In the genomic region with DNA sequence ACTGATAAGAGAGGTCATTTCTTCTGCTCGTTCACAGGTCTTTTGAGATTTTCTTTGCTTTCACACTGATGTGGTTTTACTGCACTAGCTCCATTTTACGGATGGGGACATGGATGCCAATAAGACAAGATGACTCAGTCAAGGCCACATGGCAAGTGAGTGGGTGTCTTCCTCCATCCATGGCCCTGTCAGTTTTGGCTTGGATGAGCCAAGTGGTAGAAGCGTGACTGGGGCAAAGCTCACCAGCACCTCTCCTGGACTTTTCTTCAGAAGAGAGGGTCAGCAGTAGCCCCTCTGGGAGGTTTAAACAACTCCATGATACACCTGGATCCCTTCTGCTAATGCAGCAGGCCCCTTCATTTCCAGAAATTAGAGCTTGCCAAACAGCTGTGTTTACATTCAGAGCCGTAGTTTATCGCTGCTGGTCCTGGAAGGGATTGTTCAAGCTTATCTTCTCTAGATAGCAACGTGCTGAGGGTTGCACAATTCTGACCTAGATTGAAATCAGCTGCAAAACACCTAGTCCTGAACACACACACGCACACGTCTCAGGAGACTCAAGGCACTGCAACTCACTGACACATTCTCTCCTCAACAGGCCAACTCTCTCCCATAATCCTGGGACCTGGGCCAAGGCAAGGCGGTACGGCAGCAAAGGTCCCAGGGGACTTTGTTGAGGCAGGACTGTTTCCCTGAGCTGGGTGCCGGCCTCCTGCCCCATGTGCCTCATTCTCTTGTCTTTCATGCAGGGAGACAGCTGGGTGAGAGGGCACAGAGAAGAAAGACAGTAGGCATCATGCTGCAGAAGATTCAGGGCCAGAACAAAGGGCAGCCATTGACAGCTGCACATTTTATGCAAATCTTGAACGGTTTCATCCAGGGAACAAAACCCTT, we compare ENCODE assay signal across 1 cellular context.
TF ChIP-seq lines count a peak whose summit lies in the region.

No MANE protein-coding gene starts in this region.

TF ChIP-seq in K562, 482 proteins besides CTCF, POLR2A, EP300 and RAD21 (continued from another document and continues in another):
- TF ChIP-seq, protein P1, sequence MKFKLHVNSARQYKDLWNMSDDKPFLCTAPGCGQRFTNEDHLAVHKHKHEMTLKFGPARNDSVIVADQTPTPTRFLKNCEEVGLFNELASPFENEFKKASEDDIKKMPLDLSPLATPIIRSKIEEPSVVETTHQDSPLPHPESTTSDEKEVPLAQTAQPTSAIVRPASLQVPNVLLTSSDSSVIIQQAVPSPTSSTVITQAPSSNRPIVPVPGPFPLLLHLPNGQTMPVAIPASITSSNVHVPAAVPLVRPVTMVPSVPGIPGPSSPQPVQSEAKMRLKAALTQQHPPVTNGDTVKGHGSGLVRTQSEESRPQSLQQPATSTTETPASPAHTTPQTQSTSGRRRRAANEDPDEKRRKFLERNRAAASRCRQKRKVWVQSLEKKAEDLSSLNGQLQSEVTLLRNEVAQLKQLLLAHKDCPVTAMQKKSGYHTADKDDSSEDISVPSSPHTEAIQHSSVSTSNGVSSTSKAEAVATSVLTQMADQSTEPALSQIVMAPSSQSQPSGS (CRISPR knock-in tag; IDR thresholded peaks at IDR 0.05): no peak
- no peak for TF ChIP-seq ERF (CRISPR knock-in tag; IDR thresholded peaks at IDR 0.05)
- TF ChIP-seq, protein P2, sequence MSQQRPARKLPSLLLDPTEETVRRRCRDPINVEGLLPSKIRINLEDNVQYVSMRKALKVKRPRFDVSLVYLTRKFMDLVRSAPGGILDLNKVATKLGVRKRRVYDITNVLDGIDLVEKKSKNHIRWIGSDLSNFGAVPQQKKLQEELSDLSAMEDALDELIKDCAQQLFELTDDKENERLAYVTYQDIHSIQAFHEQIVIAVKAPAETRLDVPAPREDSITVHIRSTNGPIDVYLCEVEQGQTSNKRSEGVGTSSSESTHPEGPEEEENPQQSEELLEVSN (IDR thresholded peaks at IDR 0.05; ENCODE audit: borderline replicate concordance in 1 of 2, extremely low read depth in 1 of 2, insufficient read depth in 1 of 2, insufficient read length in 1 of 2, low read depth in 1 of 2, low read length in 1 of 2, poor library complexity in 1 of 2, severe bottlenecking in 1 of 2): no peak
- no peak for TF ChIP-seq XRCC3 (IDR thresholded peaks at IDR 0.05)
- TF ChIP-seq CHD2 (IDR thresholded peaks at IDR 0.05; ENCODE audit: low read depth, low read length): no peak
- TF ChIP-seq, protein P3, sequence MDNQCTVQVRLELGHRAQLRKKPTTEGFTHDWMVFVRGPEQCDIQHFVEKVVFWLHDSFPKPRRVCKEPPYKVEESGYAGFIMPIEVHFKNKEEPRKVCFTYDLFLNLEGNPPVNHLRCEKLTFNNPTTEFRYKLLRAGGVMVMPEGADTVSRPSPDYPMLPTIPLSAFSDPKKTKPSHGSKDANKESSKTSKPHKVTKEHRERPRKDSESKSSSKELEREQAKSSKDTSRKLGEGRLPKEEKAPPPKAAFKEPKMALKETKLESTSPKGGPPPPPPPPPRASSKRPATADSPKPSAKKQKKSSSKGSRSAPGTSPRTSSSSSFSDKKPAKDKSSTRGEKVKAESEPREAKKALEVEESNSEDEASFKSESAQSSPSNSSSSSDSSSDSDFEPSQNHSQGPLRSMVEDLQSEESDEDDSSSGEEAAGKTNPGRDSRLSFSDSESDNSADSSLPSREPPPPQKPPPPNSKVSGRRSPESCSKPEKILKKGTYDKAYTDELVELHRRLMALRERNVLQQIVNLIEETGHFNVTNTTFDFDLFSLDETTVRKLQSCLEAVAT (IDR thresholded peaks at IDR 0.05): no peak
- TF ChIP-seq ZNF224 (CRISPR knock-in tag; IDR thresholded peaks at IDR 0.05): no peak
- no peak for TF ChIP-seq TAF1 (IDR thresholded peaks at IDR 0.05; ENCODE audit: control insufficient read depth, extremely low read depth, insufficient read depth, low read length, severe bottlenecking)
- TF ChIP-seq GATA2 (CRISPR knock-in tag; IDR thresholded peaks at IDR 0.05): peak; percentile 74
- TF ChIP-seq TBL1XR1 (IDR thresholded peaks at IDR 0.05; ENCODE audit: low read length in 2 of 2): peak in 1 of 2 experiments; percentile 66; a peak in 1 of 4 replicates
- TF ChIP-seq NEUROD1 (IDR thresholded peaks at IDR 0.05; ENCODE audit: borderline replicate concordance, low read depth, low read length, partially characterized antibody): no peak
- TF ChIP-seq GABPA (tag; conservative IDR thresholded peaks at IDR 0.05; ENCODE audit: low read depth): no peak
- no peak for TF ChIP-seq SIX5 (IDR thresholded peaks at IDR 0.05; ENCODE audit: borderline replicate concordance in 1 of 2, insufficient read depth in 1 of 2, low read depth in 1 of 2, low read length in 2 of 2)
- peak; percentile 67; the same call in 1 of the 2 replicates for TF ChIP-seq STAT5A (IDR thresholded peaks at IDR 0.05; ENCODE audit: borderline replicate concordance, low read length)
- no peak for TF ChIP-seq SRSF9 (IDR thresholded peaks at IDR 0.05; ENCODE audit: borderline replicate concordance, low read depth, low read length)
- no peak for TF ChIP-seq NUFIP1 (IDR thresholded peaks at IDR 0.05; ENCODE audit: partially characterized antibody)
- TF ChIP-seq EWSR1 (IDR thresholded peaks at IDR 0.05; ENCODE audit: borderline replicate concordance, low read depth, partially characterized antibody): no peak
- TF ChIP-seq BCOR (IDR thresholded peaks at IDR 0.05): peak; percentile 58; the same call in 1 of the 2 replicates
- TF ChIP-seq RFX5 (IDR thresholded peaks at IDR 0.05; ENCODE audit: low read depth, low read length): no peak
- no peak for TF ChIP-seq ZNF695 (CRISPR knock-in tag; IDR thresholded peaks at IDR 0.05)
- TF ChIP-seq GABPB1 (CRISPR knock-in tag; IDR thresholded peaks at IDR 0.05): no peak
- no peak for TF ChIP-seq IFI16 (CRISPR knock-in tag; IDR thresholded peaks at IDR 0.05)
- TF ChIP-seq, protein P4, sequence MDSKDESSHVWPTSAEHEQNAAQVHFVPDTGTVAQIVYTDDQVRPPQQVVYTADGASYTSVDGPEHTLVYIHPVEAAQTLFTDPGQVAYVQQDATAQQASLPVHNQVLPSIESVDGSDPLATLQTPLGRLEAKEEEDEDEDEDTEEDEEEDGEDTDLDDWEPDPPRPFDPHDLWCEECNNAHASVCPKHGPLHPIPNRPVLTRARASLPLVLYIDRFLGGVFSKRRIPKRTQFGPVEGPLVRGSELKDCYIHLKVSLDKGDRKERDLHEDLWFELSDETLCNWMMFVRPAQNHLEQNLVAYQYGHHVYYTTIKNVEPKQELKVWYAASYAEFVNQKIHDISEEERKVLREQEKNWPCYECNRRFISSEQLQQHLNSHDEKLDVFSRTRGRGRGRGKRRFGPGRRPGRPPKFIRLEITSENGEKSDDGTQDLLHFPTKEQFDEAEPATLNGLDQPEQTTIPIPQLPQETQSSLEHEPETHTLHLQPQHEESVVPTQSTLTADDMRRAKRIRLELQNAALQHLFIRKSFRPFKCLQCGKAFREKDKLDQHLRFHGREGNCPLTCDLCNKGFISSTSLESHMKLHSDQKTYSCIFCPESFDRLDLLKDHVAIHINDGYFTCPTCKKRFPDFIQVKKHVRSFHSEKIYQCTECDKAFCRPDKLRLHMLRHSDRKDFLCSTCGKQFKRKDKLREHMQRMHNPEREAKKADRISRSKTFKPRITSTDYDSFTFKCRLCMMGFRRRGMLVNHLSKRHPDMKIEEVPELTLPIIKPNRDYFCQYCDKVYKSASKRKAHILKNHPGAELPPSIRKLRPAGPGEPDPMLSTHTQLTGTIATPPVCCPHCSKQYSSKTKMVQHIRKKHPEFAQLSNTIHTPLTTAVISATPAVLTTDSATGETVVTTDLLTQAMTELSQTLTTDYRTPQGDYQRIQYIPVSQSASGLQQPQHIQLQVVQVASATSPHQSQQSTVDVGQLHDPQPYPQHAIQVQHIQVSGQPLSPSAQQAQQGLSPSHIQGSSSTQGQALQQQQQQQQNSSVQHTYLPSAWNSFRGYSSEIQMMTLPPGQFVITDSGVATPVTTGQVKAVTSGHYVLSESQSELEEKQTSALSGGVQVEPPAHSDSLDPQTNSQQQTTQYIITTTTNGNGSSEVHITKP (IDR thresholded peaks at IDR 0.05; ENCODE audit: partially characterized antibody): no peak
- no peak for TF ChIP-seq KLF13 (tag; IDR thresholded peaks at IDR 0.05; ENCODE audit: borderline replicate concordance, low read depth)
- TF ChIP-seq, protein P5, sequence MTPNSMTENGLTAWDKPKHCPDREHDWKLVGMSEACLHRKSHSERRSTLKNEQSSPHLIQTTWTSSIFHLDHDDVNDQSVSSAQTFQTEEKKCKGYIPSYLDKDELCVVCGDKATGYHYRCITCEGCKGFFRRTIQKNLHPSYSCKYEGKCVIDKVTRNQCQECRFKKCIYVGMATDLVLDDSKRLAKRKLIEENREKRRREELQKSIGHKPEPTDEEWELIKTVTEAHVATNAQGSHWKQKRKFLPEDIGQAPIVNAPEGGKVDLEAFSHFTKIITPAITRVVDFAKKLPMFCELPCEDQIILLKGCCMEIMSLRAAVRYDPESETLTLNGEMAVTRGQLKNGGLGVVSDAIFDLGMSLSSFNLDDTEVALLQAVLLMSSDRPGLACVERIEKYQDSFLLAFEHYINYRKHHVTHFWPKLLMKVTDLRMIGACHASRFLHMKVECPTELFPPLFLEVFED (CRISPR knock-in tag; conservative IDR thresholded peaks at IDR 0.05): no peak
- TF ChIP-seq, protein P6, sequence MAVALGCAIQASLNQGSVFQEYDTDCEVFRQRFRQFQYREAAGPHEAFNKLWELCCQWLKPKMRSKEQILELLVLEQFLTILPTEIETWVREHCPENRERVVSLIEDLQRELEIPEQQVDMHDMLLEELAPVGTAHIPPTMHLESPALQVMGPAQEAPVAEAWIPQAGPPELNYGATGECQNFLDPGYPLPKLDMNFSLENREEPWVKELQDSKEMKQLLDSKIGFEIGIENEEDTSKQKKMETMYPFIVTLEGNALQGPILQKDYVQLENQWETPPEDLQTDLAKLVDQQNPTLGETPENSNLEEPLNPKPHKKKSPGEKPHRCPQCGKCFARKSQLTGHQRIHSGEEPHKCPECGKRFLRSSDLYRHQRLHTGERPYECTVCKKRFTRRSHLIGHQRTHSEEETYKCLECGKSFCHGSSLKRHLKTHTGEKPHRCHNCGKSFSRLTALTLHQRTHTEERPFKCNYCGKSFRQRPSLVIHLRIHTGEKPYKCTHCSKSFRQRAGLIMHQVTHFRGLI (CRISPR knock-in tag; IDR thresholded peaks at IDR 0.05): 0 out of 2 replicates have a peak, but pooled peaks have one; percentile 49
- TF ChIP-seq POLR2AphosphoS2 (IDR thresholded peaks at IDR 0.05; ENCODE audit: low read length): no peak
- peak; percentile 39; the same call in 1 of the 2 replicates for TF ChIP-seq ZNF644 (tag; IDR thresholded peaks at IDR 0.05; ENCODE audit: low read depth)
- no peak for TF ChIP-seq ELF2 (CRISPR knock-in tag; IDR thresholded peaks at IDR 0.05)
- TF ChIP-seq TAF15 (IDR thresholded peaks at IDR 0.05; ENCODE audit: low read depth, low read length): no peak
- peak; percentile 91 for TF ChIP-seq KLF16 (IDR thresholded peaks at IDR 0.05)
- TF ChIP-seq, protein P7, sequence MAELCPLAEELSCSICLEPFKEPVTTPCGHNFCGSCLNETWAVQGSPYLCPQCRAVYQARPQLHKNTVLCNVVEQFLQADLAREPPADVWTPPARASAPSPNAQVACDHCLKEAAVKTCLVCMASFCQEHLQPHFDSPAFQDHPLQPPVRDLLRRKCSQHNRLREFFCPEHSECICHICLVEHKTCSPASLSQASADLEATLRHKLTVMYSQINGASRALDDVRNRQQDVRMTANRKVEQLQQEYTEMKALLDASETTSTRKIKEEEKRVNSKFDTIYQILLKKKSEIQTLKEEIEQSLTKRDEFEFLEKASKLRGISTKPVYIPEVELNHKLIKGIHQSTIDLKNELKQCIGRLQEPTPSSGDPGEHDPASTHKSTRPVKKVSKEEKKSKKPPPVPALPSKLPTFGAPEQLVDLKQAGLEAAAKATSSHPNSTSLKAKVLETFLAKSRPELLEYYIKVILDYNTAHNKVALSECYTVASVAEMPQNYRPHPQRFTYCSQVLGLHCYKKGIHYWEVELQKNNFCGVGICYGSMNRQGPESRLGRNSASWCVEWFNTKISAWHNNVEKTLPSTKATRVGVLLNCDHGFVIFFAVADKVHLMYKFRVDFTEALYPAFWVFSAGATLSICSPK (IDR thresholded peaks at IDR 0.05; ENCODE audit: borderline replicate concordance): no peak
- no peak for TF ChIP-seq ZNF143 (CRISPR knock-in tag; IDR thresholded peaks at IDR 0.05)
- no peak for TF ChIP-seq ZNF263 (CRISPR knock-in tag; IDR thresholded peaks at IDR 0.05; ENCODE audit: borderline replicate concordance)
- TF ChIP-seq MCM7 (IDR thresholded peaks at IDR 0.05): no peak
- no peak for TF ChIP-seq ZNF197 (CRISPR knock-in tag; IDR thresholded peaks at IDR 0.05; ENCODE audit: low read depth)
- no peak for TF ChIP-seq RBM34 (IDR thresholded peaks at IDR 0.05; ENCODE audit: borderline replicate concordance, insufficient read depth, low read length)
- no peak for TF ChIP-seq HSF4 (CRISPR knock-in tag; IDR thresholded peaks at IDR 0.05; ENCODE audit: borderline replicate concordance)
- TF ChIP-seq ADNP (tag; IDR thresholded peaks at IDR 0.05): no peak
- no peak for TF ChIP-seq U2AF1 (optimal IDR thresholded peaks at IDR 0.05; ENCODE audit: low read depth, low read length)
- TF ChIP-seq, protein P8, sequence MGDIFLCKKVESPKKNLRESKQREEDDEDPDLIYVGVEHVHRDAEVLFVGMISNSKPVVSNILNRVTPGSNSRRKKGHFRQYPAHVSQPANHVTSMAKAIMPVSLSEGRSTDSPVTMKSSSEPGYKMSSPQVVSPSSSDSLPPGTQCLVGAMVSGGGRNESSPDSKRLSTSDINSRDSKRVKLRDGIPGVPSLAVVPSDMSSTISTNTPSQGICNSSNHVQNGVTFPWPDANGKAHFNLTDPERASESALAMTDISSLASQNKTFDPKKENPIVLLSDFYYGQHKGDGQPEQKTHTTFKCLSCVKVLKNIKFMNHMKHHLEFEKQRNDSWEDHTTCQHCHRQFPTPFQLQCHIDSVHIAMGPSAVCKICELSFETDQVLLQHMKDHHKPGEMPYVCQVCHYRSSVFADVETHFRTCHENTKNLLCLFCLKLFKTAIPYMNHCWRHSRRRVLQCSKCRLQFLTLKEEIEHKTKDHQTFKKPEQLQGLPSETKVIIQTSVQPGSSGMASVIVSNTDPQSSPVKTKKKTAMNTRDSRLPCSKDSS (IDR thresholded peaks at IDR 0.05; ENCODE audit: low read depth, partially characterized antibody): no peak
- no peak for TF ChIP-seq ZNF165 (CRISPR knock-in tag; IDR thresholded peaks at IDR 0.05; ENCODE audit: borderline replicate concordance)
- TF ChIP-seq ARNT (IDR thresholded peaks at IDR 0.05): no peak
- no peak for TF ChIP-seq TOE1 (IDR thresholded peaks at IDR 0.05; ENCODE audit: borderline replicate concordance)
- TF ChIP-seq TOE1 (CRISPR knock-in tag; IDR thresholded peaks at IDR 0.05; ENCODE audit: borderline replicate concordance, low read depth): no peak
- no peak for TF ChIP-seq ZNF274 (IDR thresholded peaks at IDR 0.05; ENCODE audit: borderline replicate concordance, low read depth, low read length)
- TF ChIP-seq ZNF174 (CRISPR knock-in tag; IDR thresholded peaks at IDR 0.05): no peak
- 0 out of 2 replicates have a peak, but pooled peaks have one; percentile 45 for TF ChIP-seq ZNF76 (CRISPR knock-in tag; IDR thresholded peaks at IDR 0.05; ENCODE audit: borderline replicate concordance)
- TF ChIP-seq, protein P9, sequence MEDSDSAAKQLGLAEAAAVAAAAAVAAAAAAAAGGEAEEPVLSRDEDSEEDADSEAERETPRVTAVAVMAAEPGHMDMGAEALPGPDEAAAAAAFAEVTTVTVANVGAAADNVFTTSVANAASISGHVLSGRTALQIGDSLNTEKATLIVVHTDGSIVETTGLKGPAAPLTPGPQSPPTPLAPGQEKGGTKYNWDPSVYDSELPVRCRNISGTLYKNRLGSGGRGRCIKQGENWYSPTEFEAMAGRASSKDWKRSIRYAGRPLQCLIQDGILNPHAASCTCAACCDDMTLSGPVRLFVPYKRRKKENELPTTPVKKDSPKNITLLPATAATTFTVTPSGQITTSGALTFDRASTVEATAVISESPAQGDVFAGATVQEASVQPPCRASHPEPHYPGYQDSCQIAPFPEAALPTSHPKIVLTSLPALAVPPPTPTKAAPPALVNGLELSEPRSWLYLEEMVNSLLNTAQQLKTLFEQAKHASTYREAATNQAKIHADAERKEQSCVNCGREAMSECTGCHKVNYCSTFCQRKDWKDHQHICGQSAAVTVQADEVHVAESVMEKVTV (CRISPR knock-in tag; IDR thresholded peaks at IDR 0.05): no peak
